ENCODE assay signal across 1 cellular context in genomic region chr12:104296718-104297117, GRCh38.
TF ChIP-seq lines count a peak whose summit lies in the region.

No MANE protein-coding gene starts in this region.

TF ChIP-seq in A549, 52 proteins besides CTCF, POLR2A, EP300 and RAD21 (continued from another document):
- TF ChIP-seq CBX2 (IDR thresholded peaks at IDR 0.05; ENCODE audit: borderline replicate concordance, low read depth) (no peak), POLR2AphosphoS2 (conservative IDR thresholded peaks at IDR 0.05; ENCODE audit: low read length) (peak; percentile 97), MAZ (IDR thresholded peaks at IDR 0.05; ENCODE audit: borderline replicate concordance, low read depth, low read length) (no peak), USF2 (IDR thresholded peaks at IDR 0.05) (no peak), MYC (IDR thresholded peaks at IDR 0.05; ENCODE audit: borderline replicate concordance, low read length) (no peak), EHF (CRISPR knock-in tag; IDR thresholded peaks at IDR 0.05) (peak; percentile 64; the same call in 1 of the 2 replicates), FOSL2 (IDR thresholded peaks at IDR 0.05) (no peak), FOSL2 (CRISPR knock-in tag; IDR thresholded peaks at IDR 0.05) (peak; percentile 36; the same call in 1 of the 2 replicates), ZNF302 (CRISPR knock-in tag; IDR thresholded peaks at IDR 0.05) (no peak), GATA3 (IDR thresholded peaks at IDR 0.05; ENCODE audit: borderline replicate concordance) (0 out of 2 replicates have a peak, but pooled peaks have one; percentile 9), SREBF2 (IDR thresholded peaks at IDR 0.05) (no peak), TFCP2L1 (CRISPR knock-in tag; IDR thresholded peaks at IDR 0.05) (peak; percentile 95), REST (IDR thresholded peaks at IDR 0.05) (peak; percentile 30; the same call in 1 of the 2 replicates), PBX3 (IDR thresholded peaks at IDR 0.05) (no peak), HOXB13 (CRISPR knock-in tag; IDR thresholded peaks at IDR 0.05; ENCODE audit: low read depth) (no peak), ZSCAN20 (CRISPR knock-in tag; IDR thresholded peaks at IDR 0.05) (no peak), JUNB (IDR thresholded peaks at IDR 0.05) (no peak), BHLHE40 (IDR thresholded peaks at IDR 0.05; ENCODE audit: low read depth, low read length) (no peak), PHF8 (IDR thresholded peaks at IDR 0.05; ENCODE audit: borderline replicate concordance, low read depth) (no peak), ESRRA (IDR thresholded peaks at IDR 0.05; ENCODE audit: borderline replicate concordance, low read length) (no peak), RARB (CRISPR knock-in tag; IDR thresholded peaks at IDR 0.05) (peak; percentile 76), HMGXB4 (CRISPR knock-in tag; IDR thresholded peaks at IDR 0.05; ENCODE audit: borderline replicate concordance) (peak; percentile 59), KDM5A (IDR thresholded peaks at IDR 0.05) (no peak), KDM1A (IDR thresholded peaks at IDR 0.05; ENCODE audit: low read depth) (no peak), ATOH8 (CRISPR knock-in tag; IDR thresholded peaks at IDR 0.05; ENCODE audit: low read depth) (0 out of 2 replicates have a peak, but pooled peaks have one; percentile 15), HOXA7 (CRISPR knock-in tag; IDR thresholded peaks at IDR 0.05) (peak; percentile 95), JUN (IDR thresholded peaks at IDR 0.05) (no peak; a peak in 2 of 5 replicates), NFE2L2 (conservative IDR thresholded peaks at IDR 0.05; ENCODE audit: low read length) (no peak), FOSB (CRISPR knock-in tag; IDR thresholded peaks at IDR 0.05) (peak; percentile 96), RFX5 (IDR thresholded peaks at IDR 0.05) (no peak), CEBPB (IDR thresholded peaks at IDR 0.05) (no peak)
